In genomic region chr6:167094820-167095637, GRCh38 we compare ENCODE assay signal across 9 cellular contexts. TPM values are rescaled to one million over a fixed set of nuclear protein-coding genes. Genes with fewer than 3 reads are reported as not detected.
DNase-seq lines count a peak whose midpoint lies in the region; ATAC-seq and TF ChIP-seq lines count a peak whose summit lies in the region.
"Had no signal": no experiment of that assay in that cellular context is flagged by ENCODE, and none has a peak within 500 bp of the region (broad histone marks: within the 10 kb centered on the region; RNA-seq: fewer than 3 reads in every experiment).

No MANE protein-coding gene starts in this region.

- intact Hi-C loops in posterior vena cava (cut with DNase I): no loop called here

- peak; percentile 78 for DNase-seq in GM13977 (ENCODE audit: low spot score)
- peak; percentile 81 for DNase-seq in foreskin melanocyte
- no peak for DNase-seq in posterior vena cava (ENCODE audit: low spot score)
- no peak for DNase-seq in amygdala (lab: John Stamatoyannopoulos, UW)
- no peak for DNase-seq in GM19238 (ENCODE audit: insufficient read length, low spot score)
- DNase-seq: left ventricle myocardium superior had no signal

- in situ Hi-C loops in GM13977 (cut with MboI; ENCODE audit: low pct_unique_long_range_greater_than_20kb, low sequenced_read_pairs, unreplicated experiment): no loop called here

- TF ChIP-seq CTCF in GM13977 (IDR thresholded peaks at IDR 0.05; ENCODE audit: extremely low read depth, insufficient read depth, missing control alignments): no peak

- ATAC-seq in GM21515 (IDR thresholded peaks at IDR 0.05; ENCODE audit: unreplicated experiment): peak; percentile 53
- ATAC-seq in HG03571 (IDR thresholded peaks at IDR 0.05; ENCODE audit: unreplicated experiment): peak; percentile 48
- ATAC-seq in GM18520 (IDR thresholded peaks at IDR 0.05; ENCODE audit: unreplicated experiment): no peak

RNA-seq across cellular contexts. Expression of gene CCR6, which starts 27.9 kb away (rescaled TPM):
- total RNA-seq in posterior vena cava: not detected
- total RNA-seq: left ventricle myocardium superior had no signal

Comparison
In these comparisons a context has a peak if more than half of its experiments do, and no peak if none do; other contexts are left out.
1. DNase-seq: peak in GM13977 (single experiment) and foreskin melanocyte (single experiment); none in posterior vena cava (single experiment), amygdala (0 of 56) and GM19238 (single experiment).